In genomic region chr5:34034497-34035327, GRCh38 we compare ENCODE assay signal across 1 cellular context.
TF ChIP-seq lines count a peak whose summit lies in the region.

No MANE protein-coding gene starts in this region.

TF ChIP-seq in HepG2, 621 proteins besides CTCF, POLR2A, EP300 and RAD21 (continued from another document):
- TF ChIP-seq ZHX1 (CRISPR knock-in tag; IDR thresholded peaks at IDR 0.05; ENCODE audit: low read depth) (no peak), MBNL3 (CRISPR knock-in tag; conservative IDR thresholded peaks at IDR 0.05) (no peak), NFYC (CRISPR knock-in tag; IDR thresholded peaks at IDR 0.05) (no peak), ZNF766 (CRISPR knock-in tag; IDR thresholded peaks at IDR 0.05; ENCODE audit: borderline replicate concordance) (no peak), KDM6A (CRISPR knock-in tag; IDR thresholded peaks at IDR 0.05; ENCODE audit: low read depth) (peak; percentile 50; the same call in 1 of the 2 replicates), TMF1 (CRISPR knock-in tag; IDR thresholded peaks at IDR 0.05; ENCODE audit: low read depth) (no peak), FOXJ3 (CRISPR knock-in tag; IDR thresholded peaks at IDR 0.05; ENCODE audit: borderline replicate concordance) (peak; percentile 23; the same call in 1 of the 2 replicates), ZNF614 (CRISPR knock-in tag; IDR thresholded peaks at IDR 0.05; ENCODE audit: borderline replicate concordance) (0 out of 2 replicates have a peak, but pooled peaks have one; percentile 32), ZNF720 (CRISPR knock-in tag; IDR thresholded peaks at IDR 0.05) (no peak), FOXO1 (CRISPR knock-in tag; IDR thresholded peaks at IDR 0.05) (peak; percentile 54; the same call in 1 of the 2 replicates), ZNF292 (CRISPR knock-in tag; IDR thresholded peaks at IDR 0.05; ENCODE audit: borderline replicate concordance, low read depth) (no peak), ZBTB7A (CRISPR knock-in tag; IDR thresholded peaks at IDR 0.05) (no peak), ZC3H4 (CRISPR knock-in tag; IDR thresholded peaks at IDR 0.05; ENCODE audit: borderline replicate concordance) (no peak), ZNF446 (CRISPR knock-in tag; IDR thresholded peaks at IDR 0.05) (no peak), ZNF550 (CRISPR knock-in tag; IDR thresholded peaks at IDR 0.05; ENCODE audit: borderline replicate concordance) (no peak), HOXA3 (CRISPR knock-in tag; IDR thresholded peaks at IDR 0.05) (peak; percentile 25; the same call in 1 of the 2 replicates), FOXA3 (CRISPR knock-in tag; IDR thresholded peaks at IDR 0.05) (peak; percentile 81), YEATS2 (CRISPR knock-in tag; IDR thresholded peaks at IDR 0.05; ENCODE audit: borderline replicate concordance) (no peak), EHMT2 (IDR thresholded peaks at IDR 0.05; ENCODE audit: borderline replicate concordance, low read depth, low read length) (peak; percentile 43), GATAD2A (CRISPR knock-in tag; IDR thresholded peaks at IDR 0.05) (peak; percentile 68), FOXP4 (CRISPR knock-in tag; IDR thresholded peaks at IDR 0.05) (peak; percentile 79), DMAP1 (CRISPR knock-in tag; IDR thresholded peaks at IDR 0.05) (no peak), MED1 (CRISPR knock-in tag; IDR thresholded peaks at IDR 0.05) (peak; percentile 84), HNF1A (IDR thresholded peaks at IDR 0.05; ENCODE audit: low read depth) (peak; percentile 69; the same call in 1 of the 2 replicates), HNF1A (CRISPR knock-in tag; IDR thresholded peaks at IDR 0.05; ENCODE audit: borderline replicate concordance) (no peak; the same call in 1 of the 2 replicates), ZNF354B (CRISPR knock-in tag; IDR thresholded peaks at IDR 0.05) (no peak), ZNF747 (CRISPR knock-in tag; IDR thresholded peaks at IDR 0.05; ENCODE audit: borderline replicate concordance) (no peak), ZNF646 (CRISPR knock-in tag; IDR thresholded peaks at IDR 0.05) (no peak)
